Comparison of ENCODE assay signal across 10 cellular contexts in genomic region chr4:157128395-157128794, GRCh38. TPM values are rescaled to one million over a fixed set of nuclear protein-coding genes. Genes with fewer than 3 reads are reported as not detected.
DNase-seq lines count a peak whose midpoint lies in the region; ATAC-seq and TF ChIP-seq lines count a peak whose summit lies in the region.
"Had no signal": no experiment of that assay in that cellular context is flagged by ENCODE, and none has a peak within 500 bp of the region (broad histone marks: within the 10 kb centered on the region; RNA-seq: fewer than 3 reads in every experiment).

No MANE protein-coding gene starts in this region.

- no peaks in the 10 kb centered on the region for H3K36me3 Mint-ChIP-seq in natural killer cell

- H3K27ac Mint-ChIP-seq in natural killer cell = no peak overlapping the region

- peak; percentile 40 for TF ChIP-seq CTCF in LNCaP clone FGC (IDR thresholded peaks at IDR 0.05; ENCODE audit: control insufficient read depth, extremely low read depth, insufficient read depth)
- TF ChIP-seq CTCF in natural killer cell (IDR thresholded peaks at IDR 0.05) = no peak

- no peak overlapping the region for H3K4me3 ChIP-seq in LNCaP clone FGC (ENCODE audit: low read depth, low read length)

- peak; percentile 40 for DNase-seq in AG20443 (ENCODE audit: low spot score)
- peak; percentile 10 for DNase-seq in LNCaP clone FGC (ENCODE audit: low read depth)
- peak; percentile 23 for DNase-seq in amniotic stem cell (lab: John Stamatoyannopoulos, UW)
- DNase-seq in left lobe of liver (ENCODE audit: low spot score) = no peak
- no peak for DNase-seq in activated CD4-positive, alpha-beta T cell treated with anti-CD3 and anti-CD28 coated beads for 1 hour
- DNase-seq in natural killer cell = no peak
- DNase-seq: cerebellar nuclear complex had no signal

- intact Hi-C loops in natural killer cell (cut with micrococcal nuclease) = no loop called here

- no peak overlapping the region for H3K4me3 Mint-ChIP-seq in natural killer cell
- H3K4me3 Mint-ChIP-seq: neural crest cell had no signal

- ATAC-seq in left lobe of liver (peak; percentile 52), HG03159 (IDR thresholded peaks at IDR 0.05; ENCODE audit: unreplicated experiment) (no peak), natural killer cell (no peak), GM18873 (IDR thresholded peaks at IDR 0.05; ENCODE audit: low FRiP score, unreplicated experiment) (no peak)

- H3K9me3 Mint-ChIP-seq in natural killer cell = peaks cover 4 to 10% of the 10 kb centered on the region in 2 donors
- H3K9me3 Mint-ChIP-seq: neural crest cell had no signal

- no peaks in the 10 kb centered on the region for H3K27me3 Mint-ChIP-seq in natural killer cell (ENCODE audit: low read depth in 2 of 2)

- no peaks in the 10 kb centered on the region for H3K4me1 Mint-ChIP-seq in natural killer cell

RNA-seq across cellular contexts. Expression of gene GLRB, which starts 52.4 kb away (rescaled TPM):
- total RNA-seq in left lobe of liver = 0.20 TPM
- total RNA-seq in natural killer cell = not detected

Comparison
In these comparisons a context has a peak if more than half of its experiments do, and no peak if none do; other contexts are left out.
1. DNase-seq: peak in AG20443 (single experiment), LNCaP clone FGC (single experiment) and amniotic stem cell (single experiment); none in left lobe of liver (single experiment), activated CD4-positive, alpha-beta T cell treated with anti-CD3 and anti-CD28 coated beads for 1 hour (single experiment) and natural killer cell (single experiment).